Comparison of ENCODE assay signal across 1 cellular context in genomic region chr11:9438611-9439010, GRCh38.
TF ChIP-seq lines count a peak whose summit lies in the region.

No MANE protein-coding gene starts in this region.

TF ChIP-seq in GM23338, 12 proteins besides CTCF, POLR2A, EP300 and RAD21 (continued from another document):
- TF ChIP-seq REST (IDR thresholded peaks at IDR 0.05; ENCODE audit: unreplicated experiment) (no peak), STAT1 (IDR thresholded peaks at IDR 0.05; ENCODE audit: unreplicated experiment) (no peak), ZNF114 (CRISPR knock-in tag; IDR thresholded peaks at IDR 0.05) (no peak)
